In genomic region chr15:92903956-92904831, GRCh38 we compare ENCODE assay signal across 8 cellular contexts. TPM values are rescaled to one million over a fixed set of nuclear protein-coding genes. Genes with fewer than 3 reads are reported as not detected.
DNase-seq lines count a peak whose midpoint lies in the region; ATAC-seq and TF ChIP-seq lines count a peak whose summit lies in the region.

No MANE protein-coding gene starts in this region.

- peak overlapping the region; percentile 94 to 99 (median 98) for H3K4me3 Mint-ChIP-seq in CD4-positive, alpha-beta memory T cell
- H3K4me3 Mint-ChIP-seq in activated CD4-positive, alpha-beta memory T cell treated with anti-CD3 and anti-CD28 coated beads, Interleukin-2, amount 10 ng/mL, durations not matched to agents 7 days and 5 days: peak overlapping the region; percentile 92

- peak overlapping the region; percentile 98 to 100 (median 100) for H3K27ac Mint-ChIP-seq in CD4-positive, alpha-beta memory T cell
- H3K27ac Mint-ChIP-seq in activated CD4-positive, alpha-beta memory T cell treated with anti-CD3 and anti-CD28 coated beads, Interleukin-2, amount 10 ng/mL, durations not matched to agents 7 days and 5 days: peak overlapping the region; percentile 100

- DNase-seq in CD4-positive, alpha-beta memory T cell: peak; percentile 99
- DNase-seq in HK-2 (ENCODE audit: unreplicated experiment) (peak; percentile 98), NCI-H82 treated with DMSO at 0.1 percent for 48 hours (lab: John Stamatoyannopoulos, UW; ENCODE audit: unreplicated experiment) (peak; percentile 97), lower leg skin (ENCODE audit: low spot score in 2 of 2) (peak; percentile 98 to 100)
- DNase-seq in activated CD4-positive, alpha-beta memory T cell treated with anti-CD3 and anti-CD28 coated beads, Interleukin-2, amount 10 ng/mL, durations not matched to agents 7 days and 5 days: peak; percentile 100
- DNase-seq in stimulated activated CD4-positive, alpha-beta T cell treated with anti-CD3 and anti-CD28 coated beads, Interleukin-4, amount 100 ng/mL, for 4 hours: peak; percentile 98

- peak; percentile 83 for ATAC-seq in GM19455 (IDR thresholded peaks at IDR 0.05; ENCODE audit: unreplicated experiment)

- H3K27ac ChIP-seq in CD4-positive, alpha-beta memory T cell (ENCODE audit: low read depth, low read length): peak overlapping the region; percentile 95
- H3K27ac ChIP-seq in duodenal mucosa (ENCODE audit: low read depth, low read length): peak overlapping the region; percentile 98

- no peaks in the 10 kb centered on the region for H3K36me3 ChIP-seq in CD4-positive, alpha-beta memory T cell (ENCODE audit: insufficient read depth, low read length)
- peaks cover 0 to 3% of the 10 kb centered on the region in 2 donors for H3K36me3 ChIP-seq in duodenal mucosa (ENCODE audit: control insufficient read depth in 1 of 2, insufficient read depth in 2 of 2, low read length in 2 of 2)

- TF ChIP-seq CTCF in lower leg skin (IDR thresholded peaks at IDR 0.05): no peak

- H3K4me1 ChIP-seq in CD4-positive, alpha-beta memory T cell (ENCODE audit: insufficient read depth, low read length): peaks cover 71% of the 10 kb centered on the region
- peaks cover 41 to 42% of the 10 kb centered on the region in 2 donors for H3K4me1 ChIP-seq in duodenal mucosa (ENCODE audit: control insufficient read depth in 1 of 2, insufficient read depth in 2 of 2, low read length in 2 of 2)

- peaks cover 0 to 8% (median 0%) of the 10 kb centered on the region in 8 donors for H3K9me3 Mint-ChIP-seq in CD4-positive, alpha-beta memory T cell
- H3K9me3 Mint-ChIP-seq in activated CD4-positive, alpha-beta memory T cell treated with anti-CD3 and anti-CD28 coated beads, Interleukin-2, amount 10 ng/mL, durations not matched to agents 7 days and 5 days: peaks cover 3% of the 10 kb centered on the region

- H3K4me1 Mint-ChIP-seq in CD4-positive, alpha-beta memory T cell: peaks cover 50 to 78% (median 63%) of the 10 kb centered on the region in 4 donors
- peaks cover 55% of the 10 kb centered on the region for H3K4me1 Mint-ChIP-seq in activated CD4-positive, alpha-beta memory T cell treated with anti-CD3 and anti-CD28 coated beads, Interleukin-2, amount 10 ng/mL, durations not matched to agents 7 days and 5 days

- peak overlapping the region; percentile 67 to 75 for H3K4me3 ChIP-seq in CD4-positive, alpha-beta memory T cell (ENCODE audit: low read length in 2 of 2)
- peak overlapping the region; percentile 88 to 93 for H3K4me3 ChIP-seq in duodenal mucosa (ENCODE audit: low read depth in 1 of 2, low read length in 2 of 2)
- H3K4me3 ChIP-seq in lower leg skin (ENCODE audit: low read depth, poor library complexity, severe bottlenecking): peak overlapping the region; percentile 27

- no peaks in the 10 kb centered on the region for H3K27me3 Mint-ChIP-seq in CD4-positive, alpha-beta memory T cell
- H3K27me3 Mint-ChIP-seq in activated CD4-positive, alpha-beta memory T cell treated with anti-CD3 and anti-CD28 coated beads, Interleukin-2, amount 10 ng/mL, durations not matched to agents 7 days and 5 days: no peaks in the 10 kb centered on the region

- H3K9me3 ChIP-seq in CD4-positive, alpha-beta memory T cell (ENCODE audit: control insufficient read depth in 1 of 2, low read length in 2 of 2): no peaks in the 10 kb centered on the region
- H3K9me3 ChIP-seq in duodenal mucosa (ENCODE audit: control insufficient read depth in 1 of 2, low read length in 2 of 2): no peaks in the 10 kb centered on the region

- TF ChIP-seq POLR2A in lower leg skin (IDR thresholded peaks at IDR 0.05): peak in 1 of 2 donors; percentile 81

- POLR2A ChIA-PET in CD4-positive, alpha-beta memory T cell (lab: Charles Lee; ENCODE audit: partially characterized antibody): interaction anchor here (1.0 to 11.8 kb wide), 14 partner anchors 9 to 107 kb away, joined by 3 to 888 read pairs (median 18); no protein-coding TSS in a partner anchor
- POLR2A ChIA-PET in activated CD4-positive, alpha-beta memory T cell treated with anti-CD3 and anti-CD28 coated beads, Interleukin-2, amount 10 ng/mL, durations not matched to agents 7 days and 5 days (lab: Charles Lee): interaction anchor here (0.7 to 11.6 kb wide), 8 partner anchors 13 to 107 kb away, joined by 3 to 1323 read pairs (median 94); no protein-coding TSS in a partner anchor

- intact Hi-C loops in CD4-positive, alpha-beta memory T cell (cut with micrococcal nuclease): no loop called here
- intact Hi-C loops in lower leg skin (cut with DNase I; ENCODE audit: low total_unique reads): no loop called here

- peak overlapping the region; percentile 91 to 98 for H3K9ac ChIP-seq in duodenal mucosa (ENCODE audit: low read depth in 1 of 2, low read length in 2 of 2)

- H3K27me3 ChIP-seq in CD4-positive, alpha-beta memory T cell (ENCODE audit: insufficient read depth, low read length): no peaks in the 10 kb centered on the region
- no peaks in the 10 kb centered on the region for H3K27me3 ChIP-seq in duodenal mucosa (ENCODE audit: control insufficient read depth in 1 of 2, insufficient read depth in 2 of 2, low read length in 2 of 2)

- peaks cover 17 to 63% of the 10 kb centered on the region in 2 donors for H3K36me3 Mint-ChIP-seq in CD4-positive, alpha-beta memory T cell
- peaks cover 82% of the 10 kb centered on the region for H3K36me3 Mint-ChIP-seq in activated CD4-positive, alpha-beta memory T cell treated with anti-CD3 and anti-CD28 coated beads, Interleukin-2, amount 10 ng/mL, durations not matched to agents 7 days and 5 days (ENCODE audit: low read depth)

- CTCF ChIA-PET in CD4-positive, alpha-beta memory T cell (lab: Charles Lee; ENCODE audit: partially characterized antibody): interaction anchor here (0.9 to 7.7 kb wide), 4 partner anchors 12 to 107 kb away, joined by 3 to 80 read pairs (median 15); no protein-coding TSS in a partner anchor
- CTCF ChIA-PET in activated CD4-positive, alpha-beta memory T cell treated with anti-CD3 and anti-CD28 coated beads, Interleukin-2, amount 10 ng/mL, durations not matched to agents 7 days and 5 days (lab: Charles Lee): interaction anchor here (1.1 to 10.0 kb wide), 5 partner anchors 12 to 107 kb away, joined by 4 to 116 read pairs (median 32); no protein-coding TSS in a partner anchor

- WGBS in lower leg skin, 2 donors: 0% methylated on average over 47 to 49 of the region's 50 CpGs

RNA-seq across cellular contexts. Expression of gene CHD2, which starts 4.1 kb away (rescaled TPM):
- 100 to 1,000 TPM; 340 to 351 TPM for total RNA-seq in CD4-positive, alpha-beta memory T cell
- 100 to 1,000 TPM in 1 of 2 donors, 10 to 100 TPM in 1; 28.4 to 108 TPM for polyA plus RNA-seq in CD4-positive, alpha-beta memory T cell
- 100 to 1,000 TPM; 141 to 155 TPM for total RNA-seq in activated CD4-positive, alpha-beta memory T cell treated with anti-CD3 and anti-CD28 coated beads, Interleukin-2, amount 10 ng/mL, durations not matched to agents 7 days and 5 days
- total RNA-seq in lower leg skin: 100 to 1,000 TPM in 1 of 4 donors, 10 to 100 TPM in 3; 75.8 to 175 (median 88.6) TPM

Comparison
In these comparisons a context has a peak if more than half of its experiments do, and no peak if none do; other contexts are left out.
1. Peak in every context shown above with its lines: DNase-seq, ATAC-seq, H3K4me3 ChIP-seq and H3K27ac ChIP-seq.
2. H3K4me3 ChIP-seq: peak in every context shown above with its lines; median percentile 90 in duodenal mucosa; 71 in CD4-positive, alpha-beta memory T cell; 27 in lower leg skin.